8 cellular contexts compared by ENCODE assay signal in genomic region chr13:28754698-28755545, GRCh38. TPM values are rescaled to one million over a fixed set of nuclear protein-coding genes. Genes with fewer than 3 reads are reported as not detected.
DNase-seq lines count a peak whose midpoint lies in the region; ATAC-seq and TF ChIP-seq lines count a peak whose summit lies in the region.

No MANE protein-coding gene starts in this region.

- TF ChIP-seq POLR2A in esophagus squamous epithelium (IDR thresholded peaks at IDR 0.05), result no peak

- no peak overlapping the region for H2BK12ac ChIP-seq in neuronal stem cell (ENCODE audit: low read length)

- H2AFZ ChIP-seq in neuronal stem cell (ENCODE audit: low read length), result peak overlapping the region; percentile 75

- H2BK15ac ChIP-seq in neuronal stem cell (ENCODE audit: low read length), result no peak overlapping the region

- no peak overlapping the region for H3K4ac ChIP-seq in neuronal stem cell (ENCODE audit: low read length)

- 71 to 76% methylated on average over 14 to 25 of the region's 32 CpGs for WGBS in esophagus squamous epithelium, 2 donors
- WGBS in neuronal stem cell (ENCODE audit: extremely low coverage in 2 of 2, insufficient read length in 2 of 2, insufficient replicate concordance in 1 of 2), 2 donors, result no CpG with 5 or more reads among the region's 32 CpGs

- H3K18ac ChIP-seq in neuronal stem cell (ENCODE audit: low read length), result no peak overlapping the region

- no peak overlapping the region for H4K91ac ChIP-seq in neuronal stem cell (ENCODE audit: low read depth, low read length, poor library complexity)

- no peak overlapping the region for H2BK120ac ChIP-seq in neuronal stem cell (ENCODE audit: low read depth, low read length)

- ATAC-seq in SK-N-SH treated with all-trans-retinoic acid at 6 μM for 48 hours, result peak; percentile 46; the same call in 2 of the 3 replicates
- ATAC-seq in GM21529 (IDR thresholded peaks at IDR 0.05; ENCODE audit: unreplicated experiment), result no peak

- no peak overlapping the region for H2BK5ac ChIP-seq in neuronal stem cell (ENCODE audit: low read length)

- no peak overlapping the region for H3K23ac ChIP-seq in neuronal stem cell (ENCODE audit: low read depth, low read length, poor library complexity)

- TF ChIP-seq CTCF in esophagus squamous epithelium (IDR thresholded peaks at IDR 0.05), result no peak

- H2AK5ac ChIP-seq in neuronal stem cell (ENCODE audit: low read depth, low read length), result no peak overlapping the region

- peak; percentile 9 for DNase-seq in NCI-H2227 (lab: John Stamatoyannopoulos, UW; ENCODE audit: unreplicated experiment)
- no peak for DNase-seq in NCI-H2227 treated with DMSO at 0.1 percent for 48 hours (lab: John Stamatoyannopoulos, UW)
- no peak for DNase-seq in esophagus squamous epithelium (lab: John Stamatoyannopoulos, UW)
- DNase-seq in neuronal stem cell (ENCODE audit: low spot score), result no peak
- no peak for DNase-seq in GM19238 (ENCODE audit: insufficient read length, low spot score)
- DNase-seq in nucleus accumbens (lab: John Stamatoyannopoulos, UW), result no peak

- no peak overlapping the region for H3K4me2 ChIP-seq in neuronal stem cell (ENCODE audit: insufficient read depth, low read length, poor library complexity, severe bottlenecking)

- no peak overlapping the region for H4K8ac ChIP-seq in neuronal stem cell (ENCODE audit: low read depth, low read length)

- H3K27ac ChIP-seq in esophagus squamous epithelium, result peak overlapping the region in 3 of 4 donors; percentile 36 to 65 (median 46)
- no peak overlapping the region for H3K27ac ChIP-seq in neuronal stem cell (replicated peaks; ENCODE audit: low read length)

- H3K9me3 ChIP-seq in esophagus squamous epithelium (peaks cover 0 to 19% (median 7%) of the 10 kb centered on the region in 3 donors), neuronal stem cell (replicated peaks in 1 of 2; ENCODE audit: control insufficient read depth in 2 of 2, insufficient read depth in 1 of 2, low read depth in 1 of 2, low read length in 2 of 2) (peaks cover 0 to 4% of the 10 kb centered on the region in 2 donors)

- H3K4me1 ChIP-seq in esophagus squamous epithelium (peaks cover 0 to 29% (median 13%) of the 10 kb centered on the region in 3 donors), neuronal stem cell (ENCODE audit: control insufficient read depth in 2 of 2, insufficient read depth in 1 of 2, low read depth in 1 of 2, low read length in 2 of 2) (no peaks in the 10 kb centered on the region)

- H3K36me3 ChIP-seq in esophagus squamous epithelium (no peaks in the 10 kb centered on the region), neuronal stem cell (replicated peaks in 1 of 2; ENCODE audit: control insufficient read depth in 2 of 2, insufficient read depth in 2 of 2, low read length in 2 of 2) (no peaks in the 10 kb centered on the region)

- H3K14ac ChIP-seq in neuronal stem cell (ENCODE audit: low read length), result no peak overlapping the region

- H3K27me3 ChIP-seq in esophagus squamous epithelium (no peaks in the 10 kb centered on the region), neuronal stem cell (ENCODE audit: control insufficient read depth in 3 of 3, insufficient read depth in 3 of 3, low read depth in 1 of 3, low read length in 3 of 3) (no peaks in the 10 kb centered on the region)

- no peaks in the 10 kb centered on the region for H3K79me1 ChIP-seq in neuronal stem cell (ENCODE audit: low read depth, low read length)

- intact Hi-C loops in esophagus squamous epithelium (cut with DNase I), result no loop called here

- H3K4me3 ChIP-seq in esophagus squamous epithelium, result peak overlapping the region in 3 of 4 donors; percentile 8 to 42 (median 20)
- no peak overlapping the region for H3K4me3 ChIP-seq in neuronal stem cell (ENCODE audit: low read length in 2 of 2)

- no peak overlapping the region for H3K9ac ChIP-seq in neuronal stem cell (ENCODE audit: low read depth, low read length, poor library complexity)

TF ChIP-seq in SK-N-SH treated with all-trans-retinoic acid at 6 μM for 48 hours, 23 proteins besides CTCF, POLR2A, EP300 and RAD21 (continues in another document):
- TF ChIP-seq ZC3H10 (CRISPR knock-in tag; IDR thresholded peaks at IDR 0.05) (no peak), CREB5 (CRISPR knock-in tag; IDR thresholded peaks at IDR 0.05; ENCODE audit: low read depth) (no peak), CSRNP3 (CRISPR knock-in tag; IDR thresholded peaks at IDR 0.05) (no peak), ESRRG (CRISPR knock-in tag; IDR thresholded peaks at IDR 0.05) (no peak), SNAI2 (CRISPR knock-in tag; IDR thresholded peaks at IDR 0.05) (no peak), ZFP3 (CRISPR knock-in tag; IDR thresholded peaks at IDR 0.05) (no peak), BACH2 (CRISPR knock-in tag; IDR thresholded peaks at IDR 0.05; ENCODE audit: borderline replicate concordance) (no peak), ZFP30 (CRISPR knock-in tag; IDR thresholded peaks at IDR 0.05) (no peak), POU6F1 (CRISPR knock-in tag; IDR thresholded peaks at IDR 0.05; ENCODE audit: borderline replicate concordance, low read depth) (no peak), TSHZ2 (CRISPR knock-in tag; IDR thresholded peaks at IDR 0.05) (no peak), OSR1 (CRISPR knock-in tag; IDR thresholded peaks at IDR 0.05) (no peak), GLIS3 (CRISPR knock-in tag; IDR thresholded peaks at IDR 0.05) (no peak), TCF4 (CRISPR knock-in tag; IDR thresholded peaks at IDR 0.05; ENCODE audit: borderline replicate concordance) (no peak), CSDC2 (CRISPR knock-in tag; IDR thresholded peaks at IDR 0.05) (no peak), ZNF565 (CRISPR knock-in tag; conservative IDR thresholded peaks at IDR 0.05; ENCODE audit: low read depth) (no peak), TOX (CRISPR knock-in tag; IDR thresholded peaks at IDR 0.05; ENCODE audit: borderline replicate concordance) (no peak), RARB (CRISPR knock-in tag; IDR thresholded peaks at IDR 0.05) (no peak), ARNTL (CRISPR knock-in tag; IDR thresholded peaks at IDR 0.05; ENCODE audit: borderline replicate concordance, low read depth) (no peak)

RNA-seq across cellular contexts. Expression of gene SLC46A3, which starts 36.2 kb away (rescaled TPM):
- 1 to 10 TPM in 3 of 4 donors, under 1 TPM in 1; 0.99 to 8.0 (median 3.1) TPM for total RNA-seq in esophagus squamous epithelium
- 0.20 TPM for polyA plus RNA-seq in neuronal stem cell (2013, experiment 1 of 2)
- 0.28 TPM for polyA plus RNA-seq in neuronal stem cell (2013, experiment 2 of 2)

Comparison
In these comparisons a context has a peak if more than half of its experiments do, and no peak if none do; other contexts are left out.
1. H3K4me3 ChIP-seq: peak in esophagus squamous epithelium (3 of 4); none in neuronal stem cell (0 of 2).